ENCODE assay signal across 1 cellular context in the genomic region with DNA sequence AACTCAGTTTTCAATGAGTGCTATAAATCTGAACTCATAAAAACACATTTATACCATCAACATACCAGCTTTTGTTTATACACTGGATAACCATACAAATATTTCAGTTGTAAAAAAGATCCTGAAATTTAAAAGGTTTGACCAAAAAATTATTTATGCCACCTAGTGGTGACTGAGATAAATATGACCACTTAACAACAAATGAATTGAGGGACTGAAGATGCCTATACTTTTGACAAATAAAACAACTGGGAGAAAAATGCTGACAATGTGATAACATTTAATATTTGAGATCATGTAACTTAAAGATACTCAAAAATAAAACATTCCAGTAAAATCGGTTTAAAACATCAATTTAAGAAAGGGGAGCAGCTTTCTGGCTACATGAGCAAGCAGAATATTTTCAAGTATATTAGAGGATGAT.
A peak's percentile ranks its signal among the peaks of the same experiment; 100 is the strongest.
TF ChIP-seq lines count a peak whose summit lies in the region.

No MANE protein-coding gene starts in this region.

TF ChIP-seq in HepG2, 621 proteins besides CTCF, POLR2A, EP300 and RAD21:
- TF ChIP-seq ZEB1 (IDR thresholded peaks at IDR 0.05; ENCODE audit: insufficient replicate concordance, low read depth) (no peak), MAFF (IDR thresholded peaks at IDR 0.05; ENCODE audit: low read depth, low read length) (peak; percentile 81), MAFK (conservative IDR thresholded peaks at IDR 0.05 in 1 of 2, IDR thresholded peaks at IDR 0.05 in 1 of 2; ENCODE audit: low read length in 2 of 2) (peak; percentile 84 to 86), SMC3 (IDR thresholded peaks at IDR 0.05; ENCODE audit: low read length) (peak; percentile 41)
